ENCODE assay signal across 15 cellular contexts in the genomic region with DNA sequence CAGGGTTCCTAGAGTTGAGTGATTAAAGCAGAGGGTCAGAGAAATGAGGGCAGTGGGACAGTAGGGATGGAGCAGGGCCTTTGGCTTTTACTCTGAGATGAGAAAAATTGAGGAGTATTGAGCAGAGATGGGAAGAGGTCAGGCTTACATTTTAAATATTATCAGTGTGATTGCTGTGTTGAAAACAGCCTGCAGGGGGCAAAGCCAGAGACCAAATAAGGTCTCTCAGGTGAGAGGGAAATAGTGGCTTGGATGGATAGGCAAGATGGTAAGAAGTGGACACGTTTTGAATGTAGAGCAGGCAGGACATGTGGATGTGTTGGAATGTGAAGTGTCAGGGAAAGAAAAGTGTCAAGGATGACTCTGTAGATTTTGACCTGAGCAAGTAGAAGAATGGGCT.
DNase-seq lines count a peak whose midpoint lies in the region; ATAC-seq, FAIRE-seq and TF ChIP-seq lines count a peak whose summit lies in the region.
"Had no signal": no experiment of that assay in that cellular context is flagged by ENCODE, and none has a peak within 500 bp of the region (broad histone marks: within the 10 kb centered on the region; RNA-seq: fewer than 3 reads in every experiment).

No MANE protein-coding gene starts in this region.

- no peak overlapping the region for H3K4me3 ChIP-seq in Caco-2 (ENCODE audit: low read depth, low read length)
- no peak overlapping the region for H3K4me3 ChIP-seq in OCI-LY1 (ENCODE audit: low read depth, low read length, poor library complexity, severe bottlenecking)
- H3K4me3 ChIP-seq: SK-N-MC had no signal

- H3K36me3 Mint-ChIP-seq in Caco-2 (ENCODE audit: insufficient read depth, unreplicated experiment) (no peaks in the 10 kb centered on the region), glutamatergic neuron (ENCODE audit: unreplicated experiment) (no peaks in the 10 kb centered on the region)
- H3K36me3 Mint-ChIP-seq: CD14-positive monocyte had no signal

- TF ChIP-seq CTCF in Caco-2 (IDR thresholded peaks at IDR 0.05; ENCODE audit: insufficient read depth in 1 of 2, low read depth in 1 of 2, low read length in 1 of 2, severe bottlenecking in 1 of 2, unreplicated experiment in 1 of 2) = peak; percentile 15 to 35
- peak; percentile 36; the same call in 1 of the 2 replicates for TF ChIP-seq CTCF in OCI-LY1 (IDR thresholded peaks at IDR 0.05; ENCODE audit: low read length)
- peak; percentile 40 for TF ChIP-seq CTCF in glutamatergic neuron (IDR thresholded peaks at IDR 0.05; ENCODE audit: partially characterized antibody, unreplicated experiment)

- POLR2A ChIA-PET in Caco-2 (lab: Charles Lee) = no interaction called here

- H3K27ac Mint-ChIP-seq in Caco-2 (ENCODE audit: unreplicated experiment) = no peak overlapping the region
- no peak overlapping the region for H3K27ac Mint-ChIP-seq in glutamatergic neuron (ENCODE audit: unreplicated experiment)
- H3K27ac Mint-ChIP-seq: CD14-positive monocyte; stimulated activated naive CD8-positive, alpha-beta T cell treated with anti-CD3 and anti-CD28 coated beads, Interleukin-15, amount 100 ng/mL, for 72 hours had no signal

- H3K4me3 Mint-ChIP-seq in Caco-2 (ENCODE audit: unreplicated experiment) (no peak overlapping the region), glutamatergic neuron (ENCODE audit: unreplicated experiment) (no peak overlapping the region)
- H3K4me3 Mint-ChIP-seq: CD14-positive monocyte; stimulated activated naive CD8-positive, alpha-beta T cell treated with anti-CD3 and anti-CD28 coated beads, Interleukin-15, amount 100 ng/mL, for 72 hours had no signal

- no peaks in the 10 kb centered on the region for H3K79me2 ChIP-seq in OCI-LY1 (ENCODE audit: insufficient read depth, low read length)

- H3K27ac ChIP-seq in OCI-LY1 (ENCODE audit: low read depth, low read length, poor library complexity, severe bottlenecking) = no peak overlapping the region
- H3K27ac ChIP-seq: SK-N-MC had no signal

- DNase-seq in Caco-2 = peak in 1 of 2 experiments; percentile 13
- DNase-seq in glutamatergic neuron = no peak
- no peak for DNase-seq in activated CD4-positive, CD25-positive, alpha-beta regulatory T cell treated with anti-CD3 and anti-CD28 coated beads, Interleukin-2, amount 50 U/mL, for 72 hours
- DNase-seq in H54 (ENCODE audit: insufficient read length, low spot score) = no peak
- DNase-seq in stimulated activated CD4-positive, alpha-beta T cell treated with anti-CD3 and anti-CD28 coated beads, Interleukin-1b, Interleukin-23, amount 100 ng/mL, for 48 hours = no peak
- DNase-seq: activated T-cell treated with anti-CD3 and anti-CD28 coated beads for 4 hours; NCI-H1417; right cardiac atrium; stimulated activated naive CD8-positive, alpha-beta T cell treated with anti-CD3 and anti-CD28 coated beads, Interleukin-15, amount 100 ng/mL, for 72 hours had no signal

- no peaks in the 10 kb centered on the region for H4K20me1 ChIP-seq in OCI-LY1 (ENCODE audit: insufficient read depth, low read length)

- no peak for FAIRE-seq in H54 (lab: Jason Lieb, UNC)
- FAIRE-seq: colon had no signal

- no peaks in the 10 kb centered on the region for H3K9me2 ChIP-seq in OCI-LY1 (ENCODE audit: low read depth, low read length)

- H3K9me3 ChIP-seq in Caco-2 (no peaks in the 10 kb centered on the region), OCI-LY1 (ENCODE audit: low read length) (no peaks in the 10 kb centered on the region)

- H3K4me2 ChIP-seq in OCI-LY1 (ENCODE audit: low read length) = no peak overlapping the region

- no peaks in the 10 kb centered on the region for H3K9me3 Mint-ChIP-seq in Caco-2 (ENCODE audit: unreplicated experiment)
- no peaks in the 10 kb centered on the region for H3K9me3 Mint-ChIP-seq in glutamatergic neuron (ENCODE audit: unreplicated experiment)

- ATAC-seq in GM19351 (IDR thresholded peaks at IDR 0.05; ENCODE audit: unreplicated experiment) = peak; percentile 74
- ATAC-seq in HG03378 (IDR thresholded peaks at IDR 0.05; ENCODE audit: unreplicated experiment) = no peak
- ATAC-seq: right cardiac atrium; stimulated activated naive CD8-positive, alpha-beta T cell treated with anti-CD3 and anti-CD28 coated beads, Interleukin-15, amount 100 ng/mL, for 72 hours had no signal

- H3K27me3 ChIP-seq in Caco-2 (replicated peaks; ENCODE audit: control insufficient read depth, insufficient read depth, low read length) (no peaks in the 10 kb centered on the region), OCI-LY1 (ENCODE audit: insufficient read depth, low read length) (no peaks in the 10 kb centered on the region; the same call in 1 of the 2 replicates)

- no peak overlapping the region for H2AFZ ChIP-seq in OCI-LY1 (ENCODE audit: low read length)

- H3K4me1 ChIP-seq in Caco-2 (no peaks in the 10 kb centered on the region), OCI-LY1 (ENCODE audit: insufficient read depth, low read length, severe bottlenecking) (no peaks in the 10 kb centered on the region)

- H3K4me1 Mint-ChIP-seq in Caco-2 (ENCODE audit: low read depth, unreplicated experiment) (no peaks in the 10 kb centered on the region), glutamatergic neuron (ENCODE audit: low read depth, unreplicated experiment) (no peaks in the 10 kb centered on the region)
- H3K4me1 Mint-ChIP-seq: CD14-positive monocyte; stimulated activated naive CD8-positive, alpha-beta T cell treated with anti-CD3 and anti-CD28 coated beads, Interleukin-15, amount 100 ng/mL, for 72 hours had no signal

- H3K27me3 Mint-ChIP-seq in Caco-2 (ENCODE audit: insufficient read depth, unreplicated experiment) (peaks cover 5% of the 10 kb centered on the region), glutamatergic neuron (ENCODE audit: unreplicated experiment) (peaks cover 2% of the 10 kb centered on the region)

- no peaks in the 10 kb centered on the region for H3F3A ChIP-seq in OCI-LY1 (ENCODE audit: insufficient read depth, low read length)

- CTCF ChIA-PET in Caco-2 (lab: Charles Lee) = no interaction called here

- no peaks in the 10 kb centered on the region for H3K36me3 ChIP-seq in Caco-2 (ENCODE audit: control insufficient read depth, insufficient read depth, low read length)
- H3K36me3 ChIP-seq in OCI-LY1 (ENCODE audit: insufficient read depth, low read length) = no peaks in the 10 kb centered on the region

- H3K9ac ChIP-seq in OCI-LY1 (ENCODE audit: low read length) = no peak overlapping the region

- no peak for TF ChIP-seq POLR2A in H54 (IDR thresholded peaks at IDR 0.05; ENCODE audit: low read depth, low read length)

- intact Hi-C loops in Caco-2 (cut with micrococcal nuclease; ENCODE audit: unreplicated experiment) = no loop called here

- no TSS peak for BruUV-seq in Caco-2 (replicated peaks; lab: Mats Ljungman, UMichigan)
